Comparison of ENCODE assay signal across 1 cellular context in the genomic region with DNA sequence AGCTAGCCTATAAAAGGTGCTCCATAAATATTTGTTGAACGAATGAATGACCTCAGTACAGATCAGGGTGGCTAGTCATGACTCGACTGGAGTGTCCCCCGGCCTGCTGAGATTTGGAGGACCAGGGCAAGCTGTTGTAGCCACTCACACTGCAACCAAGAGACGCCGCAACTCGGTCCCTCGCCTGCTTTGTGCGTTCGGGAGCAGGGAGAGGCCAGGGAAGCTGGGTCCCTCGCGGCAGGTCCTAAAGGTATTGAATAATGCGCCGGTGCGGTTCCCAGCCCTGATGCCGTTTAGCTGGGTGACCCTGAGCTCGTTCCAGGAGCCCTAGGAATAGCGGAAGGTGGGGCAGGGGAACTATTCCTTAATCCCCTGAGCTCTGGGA.
A peak's percentile ranks its signal among the peaks of the same experiment; 100 is the strongest.
TF ChIP-seq lines count a peak whose summit lies in the region.

No MANE protein-coding gene starts in this region.

TF ChIP-seq in K562, 482 proteins besides CTCF, POLR2A, EP300 and RAD21:
- TF ChIP-seq, protein P1, sequence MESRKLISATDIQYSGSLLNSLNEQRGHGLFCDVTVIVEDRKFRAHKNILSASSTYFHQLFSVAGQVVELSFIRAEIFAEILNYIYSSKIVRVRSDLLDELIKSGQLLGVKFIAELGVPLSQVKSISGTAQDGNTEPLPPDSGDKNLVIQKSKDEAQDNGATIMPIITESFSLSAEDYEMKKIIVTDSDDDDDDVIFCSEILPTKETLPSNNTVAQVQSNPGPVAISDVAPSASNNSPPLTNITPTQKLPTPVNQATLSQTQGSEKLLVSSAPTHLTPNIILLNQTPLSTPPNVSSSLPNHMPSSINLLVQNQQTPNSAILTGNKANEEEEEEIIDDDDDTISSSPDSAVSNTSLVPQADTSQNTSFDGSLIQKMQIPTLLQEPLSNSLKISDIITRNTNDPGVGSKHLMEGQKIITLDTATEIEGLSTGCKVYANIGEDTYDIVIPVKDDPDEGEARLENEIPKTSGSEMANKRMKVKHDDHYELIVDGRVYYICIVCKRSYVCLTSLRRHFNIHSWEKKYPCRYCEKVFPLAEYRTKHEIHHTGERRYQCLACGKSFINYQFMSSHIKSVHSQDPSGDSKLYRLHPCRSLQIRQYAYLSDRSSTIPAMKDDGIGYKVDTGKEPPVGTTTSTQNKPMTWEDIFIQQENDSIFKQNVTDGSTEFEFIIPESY (CRISPR knock-in tag; IDR thresholded peaks at IDR 0.05) = peak; percentile 28; the same call in 1 of the 2 replicates
- TF ChIP-seq, protein P2, sequence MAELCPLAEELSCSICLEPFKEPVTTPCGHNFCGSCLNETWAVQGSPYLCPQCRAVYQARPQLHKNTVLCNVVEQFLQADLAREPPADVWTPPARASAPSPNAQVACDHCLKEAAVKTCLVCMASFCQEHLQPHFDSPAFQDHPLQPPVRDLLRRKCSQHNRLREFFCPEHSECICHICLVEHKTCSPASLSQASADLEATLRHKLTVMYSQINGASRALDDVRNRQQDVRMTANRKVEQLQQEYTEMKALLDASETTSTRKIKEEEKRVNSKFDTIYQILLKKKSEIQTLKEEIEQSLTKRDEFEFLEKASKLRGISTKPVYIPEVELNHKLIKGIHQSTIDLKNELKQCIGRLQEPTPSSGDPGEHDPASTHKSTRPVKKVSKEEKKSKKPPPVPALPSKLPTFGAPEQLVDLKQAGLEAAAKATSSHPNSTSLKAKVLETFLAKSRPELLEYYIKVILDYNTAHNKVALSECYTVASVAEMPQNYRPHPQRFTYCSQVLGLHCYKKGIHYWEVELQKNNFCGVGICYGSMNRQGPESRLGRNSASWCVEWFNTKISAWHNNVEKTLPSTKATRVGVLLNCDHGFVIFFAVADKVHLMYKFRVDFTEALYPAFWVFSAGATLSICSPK (IDR thresholded peaks at IDR 0.05; ENCODE audit: borderline replicate concordance) = no peak
